In the genomic region with DNA sequence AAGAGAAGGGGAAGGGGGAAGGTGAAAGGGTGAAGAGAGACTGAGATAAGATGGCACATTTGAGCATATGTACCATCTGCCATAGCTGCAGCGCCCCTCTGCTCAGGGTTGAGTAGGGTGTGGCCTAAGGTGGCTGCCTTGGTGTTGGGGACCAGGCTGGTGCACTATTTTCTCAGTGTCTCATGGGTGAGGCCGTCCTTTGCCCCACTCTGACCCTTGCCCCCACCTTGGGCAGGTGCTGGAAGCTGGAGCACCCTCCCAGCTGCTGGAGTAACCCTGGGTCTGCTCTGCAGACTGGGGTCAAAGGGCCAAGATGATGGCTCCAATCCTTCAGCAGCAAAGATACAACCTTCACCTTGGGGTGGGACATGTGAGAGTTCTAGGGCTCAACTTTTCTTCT, we compare ENCODE assay signal across 18 cellular contexts.
DNase-seq lines count a peak whose midpoint lies in the region; ATAC-seq, FAIRE-seq and TF ChIP-seq lines count a peak whose summit lies in the region.
"Had no signal": no experiment of that assay in that cellular context is flagged by ENCODE, and none has a peak within 500 bp of the region (broad histone marks: within the 10 kb centered on the region; RNA-seq: fewer than 3 reads in every experiment).

No MANE protein-coding gene starts in this region.

- FAIRE-seq in small intestine (lab: Jason Lieb, UNC): no peak

- H2AFZ ChIP-seq in Karpas-422 (ENCODE audit: low read length) (no peak overlapping the region), hepatocyte (no peak overlapping the region)
- H2AFZ ChIP-seq: GM23248 had no signal

- H3K9me2 ChIP-seq in Karpas-422 (replicated peaks; ENCODE audit: insufficient read depth, low read length) (no peaks in the 10 kb centered on the region), hepatocyte (replicated peaks; ENCODE audit: insufficient read depth) (no peaks in the 10 kb centered on the region)

- no peaks in the 10 kb centered on the region for H4K20me1 ChIP-seq in Karpas-422 (ENCODE audit: insufficient read depth, low read depth, low read length)
- no peaks in the 10 kb centered on the region for H4K20me1 ChIP-seq in hepatocyte (ENCODE audit: insufficient read depth, poor library complexity, severe bottlenecking)

- no peak overlapping the region for H3K9ac ChIP-seq in Karpas-422 (ENCODE audit: low read length)
- H3K9ac ChIP-seq: GM23248 had no signal

- no peak for ATAC-seq in GM21360 (IDR thresholded peaks at IDR 0.05; ENCODE audit: unreplicated experiment)

- H3K4me3 ChIP-seq in Karpas-422 (ENCODE audit: low read length) (no peak overlapping the region), left ventricle myocardium inferior (no peak overlapping the region), small intestine (ENCODE audit: low read depth in 1 of 2, low read length in 2 of 2) (no peak overlapping the region), hepatocyte (no peak overlapping the region)
- H3K4me3 ChIP-seq: GM23248 had no signal

- H3K4me2 ChIP-seq in Karpas-422 (ENCODE audit: low read depth, low read length, poor library complexity, severe bottlenecking) (no peak overlapping the region), hepatocyte (no peak overlapping the region)

- no peak for TF ChIP-seq CTCF in left ventricle myocardium inferior (IDR thresholded peaks at IDR 0.05; ENCODE audit: borderline replicate concordance)
- no peak for TF ChIP-seq CTCF in hepatocyte (IDR thresholded peaks at IDR 0.05; ENCODE audit: poor library complexity)

- intact Hi-C loops in left ventricle myocardium inferior (cut with micrococcal nuclease): no loop called here

- peak overlapping the region; percentile 96 for H3K27ac ChIP-seq in Karpas-422 (ENCODE audit: low read length)
- H3K27ac ChIP-seq in left ventricle myocardium inferior (replicated peaks): peak overlapping the region; percentile 95
- H3K27ac ChIP-seq in small intestine (ENCODE audit: low read depth in 1 of 2, low read length in 1 of 2): peak overlapping the region in 1 of 2 donors; percentile 65
- no peak overlapping the region for H3K27ac ChIP-seq in hepatocyte
- H3K27ac ChIP-seq: GM23248 had no signal

- no peaks in the 10 kb centered on the region for H3K27me3 ChIP-seq in Karpas-422 (ENCODE audit: low read length)
- H3K27me3 ChIP-seq in left ventricle myocardium inferior (ENCODE audit: low read depth): no peaks in the 10 kb centered on the region
- no peaks in the 10 kb centered on the region for H3K27me3 ChIP-seq in small intestine (ENCODE audit: control insufficient read depth in 2 of 2, insufficient read depth in 2 of 2, low read length in 2 of 2)
- no peaks in the 10 kb centered on the region for H3K27me3 ChIP-seq in hepatocyte

- H3K9me3 ChIP-seq in Karpas-422 (ENCODE audit: low read length) (no peaks in the 10 kb centered on the region), left ventricle myocardium inferior (replicated peaks) (no peaks in the 10 kb centered on the region), small intestine (ENCODE audit: control insufficient read depth, low read depth) (no peaks in the 10 kb centered on the region), hepatocyte (ENCODE audit: low read depth) (no peaks in the 10 kb centered on the region)

- peak; percentile 37 for DNase-seq in activated CD8-positive, alpha-beta memory T cell treated with anti-CD3 and anti-CD28 coated beads for 24 hours
- DNase-seq in activated CD8-positive, alpha-beta memory T cell treated with anti-CD3 and anti-CD28 coated beads, Interleukin-2, amount 50 U/mL, for 4 hours: no peak
- DNase-seq in Karpas-422 (no peak), left ventricle myocardium inferior (no peak), small intestine (peak; percentile 94), COR-L47 (lab: John Stamatoyannopoulos, UW) (no peak), hepatocyte (ENCODE audit: low spot score) (no peak)
- DNase-seq: 8988T; DMS 273 treated with DMSO at 0.1 percent for 48 hours; GDM1; GM23248; NCI-H1092 treated with DMSO at 0.1 percent for 48 hours; NCI-H2081; NCI-H446 treated with DMSO at 0.1 percent for 48 hours; NCI-H69; NK-92 treated with Interleukin-12 subunit alpha and Interleukin-12 subunit beta, amount 100 ng/mL, for 24 hours; SIG-M5 had no signal

- no peaks in the 10 kb centered on the region for H3K36me3 ChIP-seq in Karpas-422 (ENCODE audit: insufficient read depth, low read length)
- H3K36me3 ChIP-seq in left ventricle myocardium inferior: no peaks in the 10 kb centered on the region
- no peaks in the 10 kb centered on the region for H3K36me3 ChIP-seq in small intestine (ENCODE audit: control insufficient read depth in 2 of 2, insufficient read depth in 2 of 2, low read length in 2 of 2)
- H3K36me3 ChIP-seq in hepatocyte (replicated peaks; ENCODE audit: insufficient read depth, low read depth): no peaks in the 10 kb centered on the region

- WGBS in small intestine, 3 donors: 4 to 67% (median 36%) methylated on average over 2 of the region's 2 CpGs
- WGBS in hepatocyte (ENCODE audit: low lambda C conversion rate, missing lambda C conversion rate): 90% methylated on average over 2 of the region's 2 CpGs

- H3K4me1 ChIP-seq in Karpas-422 (ENCODE audit: low read length) (peaks cover 72% of the 10 kb centered on the region), left ventricle myocardium inferior (peaks cover 82% of the 10 kb centered on the region), small intestine (ENCODE audit: control insufficient read depth in 2 of 2, insufficient read depth in 1 of 2, low read depth in 1 of 2, low read length in 1 of 2) (peaks cover 15 to 24% of the 10 kb centered on the region in 2 donors), hepatocyte (ENCODE audit: insufficient read depth) (peaks cover 10% of the 10 kb centered on the region)

- peaks cover 2% of the 10 kb centered on the region; the same call in 1 of the 2 replicates for H3K79me2 ChIP-seq in Karpas-422 (ENCODE audit: low read length)
- H3K79me2 ChIP-seq in hepatocyte: no peaks in the 10 kb centered on the region

Comparison
In these comparisons a context has a peak if more than half of its experiments do, and no peak if none do; other contexts are left out.
1. DNase-seq: peak in activated CD8-positive, alpha-beta memory T cell treated with anti-CD3 and anti-CD28 coated beads for 24 hours (single experiment) and small intestine (single experiment); none in activated CD8-positive, alpha-beta memory T cell treated with anti-CD3 and anti-CD28 coated beads, Interleukin-2, amount 50 U/mL, for 4 hours (single experiment), Karpas-422 (single experiment), left ventricle myocardium inferior (single experiment), COR-L47 (single experiment) and hepatocyte (single experiment).